ENCODE assay signal across 9 cellular contexts in the genomic region with DNA sequence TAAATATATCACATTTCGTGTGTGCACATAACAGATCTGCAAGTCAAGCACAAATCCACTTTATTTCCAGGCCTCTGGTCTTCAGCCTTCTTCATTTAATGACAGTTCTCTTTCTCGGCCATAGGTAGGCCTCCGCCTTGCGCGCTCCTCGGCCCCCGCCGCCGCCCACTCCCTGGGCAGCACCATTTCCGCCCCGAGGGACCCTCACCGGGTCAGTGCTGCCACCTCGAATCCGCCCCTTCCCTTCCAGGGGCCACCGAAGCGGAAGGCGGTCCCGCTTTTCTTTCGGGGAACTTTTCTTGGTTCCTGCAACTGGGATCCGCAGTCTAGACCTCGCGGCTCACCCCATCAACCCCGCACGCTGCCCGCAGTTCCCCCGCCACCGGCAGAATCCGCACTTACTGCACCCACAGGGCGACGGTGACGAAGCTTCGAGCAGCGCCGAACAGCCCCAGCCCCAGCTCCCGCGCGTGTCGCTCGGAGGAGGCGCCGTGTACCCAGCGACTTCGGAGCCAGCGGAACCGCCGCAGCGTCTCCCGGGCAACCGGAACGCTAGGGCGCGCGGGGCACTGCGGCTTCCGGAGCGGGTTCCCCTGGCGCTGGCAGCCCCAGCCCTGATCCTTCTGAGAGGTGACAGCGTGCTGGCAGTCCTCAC. TPM values are rescaled to one million over a fixed set of nuclear protein-coding genes. Genes with fewer than 3 reads are reported as not detected.
DNase-seq lines count a peak whose midpoint lies in the region; ATAC-seq and TF ChIP-seq lines count a peak whose summit lies in the region.
"Had no signal": no experiment of that assay in that cellular context is flagged by ENCODE, and none has a peak within 500 bp of the region (broad histone marks: within the 10 kb centered on the region; RNA-seq: fewer than 3 reads in every experiment).

CDKL4 (minus strand) TSS at position 502 of the 655 bp plus-strand sequence.

- H3K27me3 ChIP-seq in thymus (ENCODE audit: control insufficient read depth, insufficient read depth), result no peaks in the 10 kb centered on the region

- no peaks in the 10 kb centered on the region for H3K4me1 ChIP-seq in thymus (ENCODE audit: control insufficient read depth, insufficient read depth, low read length)

- H3K4me3 ChIP-seq in thymus (ENCODE audit: low read length), result peak within 1 kb of the TSS; percentile 31

- H3K4me3 Mint-ChIP-seq in activated T-cell treated with anti-CD3 and anti-CD28 coated beads, Interleukin-2, amount 50 U/mL, for 4 hours, result peak within 1 kb of the TSS; percentile 82

- DNase-seq in activated T-cell treated with anti-CD3 and anti-CD28 coated beads, Interleukin-2, amount 50 U/mL, for 1 hour, result peak; percentile 61
- DNase-seq in activated T-cell treated with anti-CD3 and anti-CD28 coated beads for 4 hours, result no peak
- DNase-seq in activated T-cell treated with anti-CD3 and anti-CD28 coated beads, Interleukin-2, amount 50 U/mL, for 4 hours, result peak; percentile 25
- DNase-seq in germinal center (ENCODE audit: low spot score), result peak; percentile 59
- no peak for DNase-seq in GM10266 (ENCODE audit: extremely low spot score)

- H3K36me3 Mint-ChIP-seq in activated T-cell treated with anti-CD3 and anti-CD28 coated beads, Interleukin-2, amount 50 U/mL, for 4 hours (ENCODE audit: insufficient read depth), result peaks cover under 1% of the 10 kb centered on the region

- no peaks in the 10 kb centered on the region for H3K9me3 Mint-ChIP-seq in activated T-cell treated with anti-CD3 and anti-CD28 coated beads, Interleukin-2, amount 50 U/mL, for 4 hours

- H3K4me1 Mint-ChIP-seq in activated T-cell treated with anti-CD3 and anti-CD28 coated beads, Interleukin-2, amount 50 U/mL, for 4 hours (ENCODE audit: low read depth), result peaks cover 11% of the 10 kb centered on the region

- no peaks in the 10 kb centered on the region for H3K27me3 Mint-ChIP-seq in activated T-cell treated with anti-CD3 and anti-CD28 coated beads, Interleukin-2, amount 50 U/mL, for 4 hours (ENCODE audit: low read depth)

- H3K36me3 ChIP-seq in thymus (ENCODE audit: control insufficient read depth, insufficient read depth), result no peaks in the 10 kb centered on the region

- WGBS in thymus, result 56% methylated on average over 58 of the region's 58 CpGs

- no peak within 1 kb of the TSS for H3K27ac ChIP-seq in thymus (ENCODE audit: low read depth)

- no peak for TF ChIP-seq CTCF in GM10266 (IDR thresholded peaks at IDR 0.05; ENCODE audit: control insufficient read depth, insufficient read depth, low read depth, missing control alignments)

- no peaks in the 10 kb centered on the region for H3K9me3 ChIP-seq in thymus (ENCODE audit: control insufficient read depth)

- ATAC-seq in activated T-cell treated with anti-CD3 and anti-CD28 coated beads, Interleukin-2, amount 50 U/mL, for 4 hours, result peak; percentile 62 to 86
- ATAC-seq in GM21723 (IDR thresholded peaks at IDR 0.05; ENCODE audit: unreplicated experiment), result no peak
- ATAC-seq in HG02610 (IDR thresholded peaks at IDR 0.05; ENCODE audit: unreplicated experiment), result no peak

RNA-seq across cellular contexts. Expression of gene CDKL4, which starts in this region (rescaled TPM):
- not detected for total RNA-seq in activated T-cell treated with anti-CD3 and anti-CD28 coated beads, Interleukin-2, amount 50 U/mL, for 4 hours
- 0.43 TPM for polyA plus RNA-seq in thymus
- total RNA-seq: NCI-H460 had no signal

Comparison
In these comparisons a context has a peak if more than half of its experiments do, and no peak if none do; other contexts are left out.
1. DNase-seq: peak in activated T-cell treated with anti-CD3 and anti-CD28 coated beads, Interleukin-2, amount 50 U/mL, for 1 hour (single experiment) and germinal center (single experiment); none in activated T-cell treated with anti-CD3 and anti-CD28 coated beads for 4 hours (single experiment) and GM10266 (single experiment).
2. Peak in DNase-seq and ATAC-seq in activated T-cell treated with anti-CD3 and anti-CD28 coated beads, Interleukin-2, amount 50 U/mL, for 4 hours; RNA of the gene not detected or under 1 TPM.